ENCODE assay signal across 16 cellular contexts in the genomic region with DNA sequence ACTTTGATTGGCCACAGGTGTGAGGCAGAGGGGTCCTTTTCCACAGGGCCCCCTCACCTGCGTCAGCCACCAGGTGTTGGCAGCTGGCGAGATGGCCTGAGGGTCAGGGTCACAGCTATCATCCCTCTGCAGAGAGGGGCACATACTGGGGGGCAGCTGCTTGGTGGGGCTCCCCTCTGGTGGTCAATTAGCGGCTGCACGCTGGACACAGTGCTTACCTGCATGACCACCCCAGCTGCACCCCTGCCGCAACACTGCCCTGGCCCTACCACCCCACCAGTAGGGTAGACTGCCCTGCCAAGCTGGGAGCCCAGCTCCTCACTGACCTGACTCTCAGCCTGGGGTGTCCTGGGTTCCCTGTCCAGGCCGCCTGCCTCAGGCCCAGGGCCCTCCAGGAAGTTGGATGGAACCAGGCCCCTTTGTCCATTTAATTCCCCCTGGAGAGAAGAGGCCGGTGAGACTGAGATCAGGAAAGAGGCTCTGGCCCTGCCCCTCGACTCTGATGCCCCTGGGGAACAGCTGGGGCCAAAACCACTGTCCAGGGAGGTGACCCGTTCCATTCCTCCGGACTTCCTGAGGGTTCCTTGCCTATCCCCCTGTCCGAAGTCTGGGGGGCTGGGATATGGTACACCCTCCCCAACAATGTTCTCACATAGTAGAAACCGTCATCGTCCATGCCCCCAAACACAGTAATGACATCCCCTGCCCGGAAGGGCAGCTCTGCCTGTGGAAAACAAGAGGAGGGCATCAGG. TPM values are rescaled to one million over a fixed set of nuclear protein-coding genes. Genes with fewer than 3 reads are reported as not detected.
DNase-seq lines count a peak whose midpoint lies in the region; ATAC-seq and TF ChIP-seq lines count a peak whose summit lies in the region.
"Had no signal": no experiment of that assay in that cellular context is flagged by ENCODE, and none has a peak within 500 bp of the region (broad histone marks: within the 10 kb centered on the region; RNA-seq: fewer than 3 reads in every experiment).

No MANE protein-coding gene starts in this region.

- peak overlapping the region; percentile 80; the same call in 1 of the 2 replicates for H2AFZ ChIP-seq in OCI-LY3 (ENCODE audit: low read depth, low read length)

- no peak overlapping the region for H3K27ac Mint-ChIP-seq in type B pancreatic cell
- H3K27ac Mint-ChIP-seq: CD4-positive, alpha-beta T cell had no signal

- peaks cover 6% of the 10 kb centered on the region for H3K4me1 Mint-ChIP-seq in type B pancreatic cell (ENCODE audit: unreplicated experiment)

- peak; percentile 54 for DNase-seq in activated CD8-positive, alpha-beta memory T cell treated with anti-CD3 and anti-CD28 coated beads for 24 hours
- DNase-seq in activated CD8-positive, alpha-beta memory T cell treated with anti-CD3 and anti-CD28 coated beads, Interleukin-2, amount 50 U/mL, for 4 hours, result no peak
- DNase-seq in type B pancreatic cell (ENCODE audit: extremely low spot score, unreplicated experiment) (peak; percentile 66), left lung (no peak), T-helper 9 cell (no peak), NCI-H510A treated with DMSO at 0.1 percent for 48 hours (lab: John Stamatoyannopoulos, UW) (no peak)
- DNase-seq: DMS79 treated with DMSO at 0.1 percent for 48 hours, Kasumi-1 had no signal

- no peak overlapping the region for H3K27ac ChIP-seq in OCI-LY3 (ENCODE audit: low read length)
- no peak overlapping the region for H3K27ac ChIP-seq in iPS-20b (ENCODE audit: low read length)
- no peak overlapping the region for H3K27ac ChIP-seq in left lung
- H3K27ac ChIP-seq: A549, SK-N-MC, spleen had no signal

- H3K27me3 ChIP-seq in OCI-LY3 (ENCODE audit: low read depth, low read length) (no peaks in the 10 kb centered on the region), iPS-20b (ENCODE audit: insufficient read depth, low read length) (no peaks in the 10 kb centered on the region), left lung (peaks cover 0 to 4% of the 10 kb centered on the region in 2 donors)
- H3K27me3 ChIP-seq: spleen had no signal

- peaks cover 8% of the 10 kb centered on the region for H3K27me3 Mint-ChIP-seq in type B pancreatic cell
- H3K27me3 Mint-ChIP-seq: CD4-positive, alpha-beta T cell; naive B cell had no signal

- H3K9me3 Mint-ChIP-seq in type B pancreatic cell, result no peaks in the 10 kb centered on the region
- H3K9me3 Mint-ChIP-seq: CD4-positive, alpha-beta T cell; naive B cell had no signal

- H3K4me2 ChIP-seq in OCI-LY3 (ENCODE audit: low read length), result peak overlapping the region; percentile 27
- H3K4me2 ChIP-seq: A549 had no signal

- no peak overlapping the region for H3K4me3 Mint-ChIP-seq in type B pancreatic cell
- H3K4me3 Mint-ChIP-seq: CD4-positive, alpha-beta T cell; naive B cell had no signal

- no peak for TF ChIP-seq CTCF in OCI-LY3 (IDR thresholded peaks at IDR 0.05; ENCODE audit: low read depth, low read length)
- no peak for TF ChIP-seq CTCF in type B pancreatic cell (conservative IDR thresholded peaks at IDR 0.05)
- TF ChIP-seq CTCF in left lung (IDR thresholded peaks at IDR 0.05), result no peak

- H3K36me3 ChIP-seq in OCI-LY3 (replicated peaks; ENCODE audit: low read depth, low read length) (peaks cover 6% of the 10 kb centered on the region), iPS-20b (ENCODE audit: insufficient read depth, low read depth, low read length) (no peaks in the 10 kb centered on the region), left lung (no peaks in the 10 kb centered on the region)

- no peaks in the 10 kb centered on the region for H3K36me3 Mint-ChIP-seq in type B pancreatic cell
- H3K36me3 Mint-ChIP-seq: naive B cell had no signal

- H3K9ac ChIP-seq in OCI-LY3 (ENCODE audit: low read length) (no peak overlapping the region; the same call in 1 of the 2 replicates), iPS-20b (ENCODE audit: low read depth, low read length) (peak overlapping the region; percentile 30; the same call in 1 of the 2 replicates)

- intact Hi-C loops in left lung (cut with DNase I), result no loop called here

- ATAC-seq in left lung, result no peak

- H3K9me3 ChIP-seq in OCI-LY3 (ENCODE audit: insufficient read depth, low read length) (no peaks in the 10 kb centered on the region), iPS-20b (ENCODE audit: insufficient read depth, low read depth, low read length) (no peaks in the 10 kb centered on the region), left lung (no peaks in the 10 kb centered on the region)
- H3K9me3 ChIP-seq: A549, spleen had no signal

- H3K79me2 ChIP-seq in OCI-LY3 (ENCODE audit: low read length), result no peaks in the 10 kb centered on the region

- H3K4me3 ChIP-seq in OCI-LY3 (ENCODE audit: low read length) (no peak overlapping the region), iPS-20b (ENCODE audit: low read length) (no peak overlapping the region), left lung (no peak overlapping the region)
- H3K4me3 ChIP-seq: A549, SK-N-MC, spleen had no signal

- H3K4me1 ChIP-seq in OCI-LY3 (ENCODE audit: low read length) (peaks cover 7% of the 10 kb centered on the region), iPS-20b (ENCODE audit: insufficient read depth, low read length) (no peaks in the 10 kb centered on the region), left lung (peaks cover 0 to 10% of the 10 kb centered on the region in 2 donors)
- H3K4me1 ChIP-seq: A549 had no signal

- no peaks in the 10 kb centered on the region for H4K20me1 ChIP-seq in OCI-LY3 (ENCODE audit: insufficient read depth, low read length)

RNA-seq across cellular contexts. Expression of gene TSPOAP1, which starts 23.7 kb away (rescaled TPM):
- total RNA-seq in type B pancreatic cell (ENCODE audit: low replicate concordance), result 9.7 and 18.4 TPM in 2 replicates
- total RNA-seq in left lung, result 10 to 100 TPM in 1 of 2 donors, 1 to 10 TPM in 1; 7.9 to 10.2 TPM

RNA-seq across cellular contexts. Expression of gene MPO, which starts 24.2 kb away (rescaled TPM):
- total RNA-seq in type B pancreatic cell (ENCODE audit: low replicate concordance), result not detected in 2 replicates
- 1 to 10 TPM; 1.0 to 1.5 TPM for total RNA-seq in left lung
- total RNA-seq: bronchial epithelial cell had no signal

RNA-seq across cellular contexts. Expression of gene SUPT4H1, which starts 47.1 kb away (rescaled TPM):
- total RNA-seq in type B pancreatic cell (ENCODE audit: low replicate concordance) (75.7 and 82.9 TPM in 2 replicates), left lung (10 to 100 TPM; 68.4 to 69.0 TPM)

Comparison
In these comparisons a context has a peak if more than half of its experiments do, and no peak if none do; other contexts are left out.
1. DNase-seq: peak in activated CD8-positive, alpha-beta memory T cell treated with anti-CD3 and anti-CD28 coated beads for 24 hours (single experiment) and type B pancreatic cell (single experiment); none in activated CD8-positive, alpha-beta memory T cell treated with anti-CD3 and anti-CD28 coated beads, Interleukin-2, amount 50 U/mL, for 4 hours (single experiment), left lung (0 of 2), T-helper 9 cell (single experiment) and NCI-H510A treated with DMSO at 0.1 percent for 48 hours (single experiment).